ENCODE assay signal across 21 cellular contexts in the genomic region with DNA sequence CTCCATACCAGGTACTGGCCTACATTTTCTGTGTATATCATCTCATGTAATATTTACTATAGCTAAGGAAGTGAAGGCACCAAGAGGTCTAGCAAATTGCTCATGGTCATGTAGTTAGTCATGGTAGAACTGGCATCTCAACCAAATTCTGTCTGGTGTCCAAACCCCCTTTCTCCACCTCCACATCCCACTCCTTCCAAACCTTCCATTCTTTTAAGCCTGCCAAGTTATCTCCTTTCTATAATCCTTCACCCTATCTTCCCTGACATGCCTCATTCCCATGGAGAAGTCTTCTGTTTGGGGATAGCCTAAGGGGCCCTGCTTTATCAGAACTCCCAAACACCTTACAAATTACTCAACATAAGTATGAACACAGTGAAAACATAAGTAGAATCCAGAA.
DNase-seq lines count a peak whose midpoint lies in the region; ATAC-seq and TF ChIP-seq lines count a peak whose summit lies in the region.
"Had no signal": no experiment of that assay in that cellular context is flagged by ENCODE, and none has a peak within 500 bp of the region (broad histone marks: within the 10 kb centered on the region; RNA-seq: fewer than 3 reads in every experiment).

No MANE protein-coding gene starts in this region.

- peak overlapping the region; percentile 80 for H3K14ac ChIP-seq in IMR-90 (replicated peaks; ENCODE audit: low read depth, low read length)

- H3K56ac ChIP-seq in IMR-90 (ENCODE audit: extremely low read depth, insufficient read depth, low read length) = 0 out of 2 replicates have a peak overlapping the region, but pooled peaks have one; percentile 24

- CTCF ChIA-PET in SK-N-SH (lab: Yijun Ruan, JAX) = no interaction called here
- CTCF ChIA-PET in IMR-90 (lab: Yijun Ruan, JAX) = interaction anchor here (1.0 kb wide), 1 partner anchor 26 kb away, joined by 3 read pairs; no protein-coding TSS in a partner anchor
- CTCF ChIA-PET in Panc1 (lab: Charles Lee) = no interaction called here

- no peak overlapping the region for H2AK9ac ChIP-seq in IMR-90 (replicated peaks; ENCODE audit: low read depth, low read length, poor library complexity)

- intact Hi-C loops in IMR-90 (cut with micrococcal nuclease) = no loop called here
- intact Hi-C loops in Panc1 (cut with micrococcal nuclease; ENCODE audit: unreplicated experiment) = no loop called here
- intact Hi-C loops in left lung (cut with DNase I) = no loop called here

- in situ Hi-C loops in IMR-90 (cut with MboI; ENCODE audit: low sequenced_read_pairs) = no loop called here
- in situ Hi-C loops in Panc1 (cut with HindIII; ENCODE audit: low pct_unique_long_range_greater_than_20kb, low sequenced_read_pairs) = no loop called here

- no peak overlapping the region for H3K27ac Mint-ChIP-seq in stimulated activated naive CD8-positive, alpha-beta T cell treated with anti-CD3 and anti-CD28 coated beads, Interleukin-15, amount 100 ng/mL, for 72 hours
- H3K27ac Mint-ChIP-seq: CD14-positive monocyte; CD4-positive, alpha-beta T cell; CD8-positive, alpha-beta memory T cell had no signal

- peak overlapping the region; percentile 90; the same call in 1 of the 2 replicates for H2BK20ac ChIP-seq in IMR-90 (ENCODE audit: low read depth, low read length)

- no peaks in the 10 kb centered on the region for H3K4me1 Mint-ChIP-seq in stimulated activated naive CD8-positive, alpha-beta T cell treated with anti-CD3 and anti-CD28 coated beads, Interleukin-15, amount 100 ng/mL, for 72 hours
- H3K4me1 Mint-ChIP-seq: CD14-positive monocyte; CD8-positive, alpha-beta memory T cell had no signal

- no TSS peak for BruUV-seq in IMR-90 (replicated peaks; lab: Mats Ljungman, UMichigan)
- BruUV-seq in Panc1 (replicated peaks; lab: Mats Ljungman, UMichigan) = no TSS peak

- H3K9me3 Mint-ChIP-seq in stimulated activated naive CD8-positive, alpha-beta T cell treated with anti-CD3 and anti-CD28 coated beads, Interleukin-15, amount 100 ng/mL, for 72 hours = no peaks in the 10 kb centered on the region
- H3K9me3 Mint-ChIP-seq: CD4-positive, alpha-beta T cell had no signal

- H3K9me2 ChIP-seq in SK-N-SH = no peaks in the 10 kb centered on the region

- no peak for ATAC-seq in SK-N-SH treated with all-trans-retinoic acid at 6 μM for 48 hours
- ATAC-seq in IMR-90 (ENCODE audit: low read depth) = no peak
- no peak for ATAC-seq in Panc1
- ATAC-seq in stimulated activated naive CD8-positive, alpha-beta T cell treated with anti-CD3 and anti-CD28 coated beads, Interleukin-15, amount 100 ng/mL, for 72 hours = no peak
- ATAC-seq in left lung = no peak

- TF ChIP-seq CTCF in SK-N-SH (IDR thresholded peaks at IDR 0.05) = no peak
- no peak for TF ChIP-seq CTCF in IMR-90 (conservative IDR thresholded peaks at IDR 0.05; ENCODE audit: low read depth, low read length)
- no peak for TF ChIP-seq CTCF in Panc1 (IDR thresholded peaks at IDR 0.05)
- no peak for TF ChIP-seq CTCF in osteoblast (IDR thresholded peaks at IDR 0.05; ENCODE audit: extremely low read depth, low read depth, low read length)
- TF ChIP-seq CTCF in left lung (IDR thresholded peaks at IDR 0.05) = no peak

- H3K27ac ChIP-seq in SK-N-SH (ENCODE audit: low read depth in 2 of 2, low read length in 1 of 2) (peak overlapping the region in 1 of 2 experiments; percentile 100; a peak in 2 of 4 replicates), IMR-90 (ENCODE audit: insufficient read depth, low read length) (no peak overlapping the region), Panc1 (ENCODE audit: low read length) (peak overlapping the region; percentile 36; the same call in 1 of the 2 replicates), osteoblast (ENCODE audit: low read depth, low read length) (peak overlapping the region; percentile 43), left lung (no peak overlapping the region)
- H3K27ac ChIP-seq: 22Rv1; BLaER1 treated with 17β-estradiol and CSF1 and Interleukin-3, amounts not matched to agents 10 nM and 100 nM had no signal

- H3K27me3 Mint-ChIP-seq in stimulated activated naive CD8-positive, alpha-beta T cell treated with anti-CD3 and anti-CD28 coated beads, Interleukin-15, amount 100 ng/mL, for 72 hours = peaks cover 16% of the 10 kb centered on the region

- TF ChIP-seq POLR2A in IMR-90 (IDR thresholded peaks at IDR 0.05; ENCODE audit: low read depth, low read length) = no peak

- POLR2A ChIA-PET in SK-N-SH (lab: Yijun Ruan, JAX) = no interaction called here
- POLR2A ChIA-PET in IMR-90 (lab: Charles Lee; ENCODE audit: unreplicated experiment) = no interaction called here
- POLR2A ChIA-PET in Panc1 (lab: Charles Lee) = no interaction called here

- H3K79me1 ChIP-seq in IMR-90 (ENCODE audit: low read depth in 1 of 2, low read length in 2 of 2) = peaks cover 0 to 18% of the 10 kb centered on the region in 2 experiments; a peak in 2 of 4 replicates

- peak overlapping the region; percentile 70; the same call in 1 of the 2 replicates for H4K5ac ChIP-seq in IMR-90 (ENCODE audit: low read depth, low read length)

- peaks cover 11% of the 10 kb centered on the region for H3K9me1 ChIP-seq in IMR-90 (ENCODE audit: insufficient read depth, low read length)

- peak overlapping the region; percentile 71; the same call in 1 of the 2 replicates for H3K4ac ChIP-seq in IMR-90 (ENCODE audit: low read depth, low read length)

- peak overlapping the region; percentile 29; the same call in 1 of the 2 replicates for H3K23ac ChIP-seq in IMR-90 (ENCODE audit: low read depth, low read length)

- peak overlapping the region; percentile 48 to 49; a peak in 3 of 4 replicates for H4K8ac ChIP-seq in IMR-90 (ENCODE audit: low read depth in 2 of 2, low read length in 2 of 2)

- H3K9me3 ChIP-seq in SK-N-SH = no peaks in the 10 kb centered on the region
- peaks cover 4% of the 10 kb centered on the region for H3K9me3 ChIP-seq in IMR-90 (ENCODE audit: control insufficient read depth, insufficient read depth, low read length)
- peaks cover 16% of the 10 kb centered on the region; the same call in 1 of the 2 replicates for H3K9me3 ChIP-seq in Panc1 (ENCODE audit: control insufficient read depth, insufficient read depth, low read depth, low read length)
- no peaks in the 10 kb centered on the region for H3K9me3 ChIP-seq in osteoblast (ENCODE audit: low read depth, low read length)
- no peaks in the 10 kb centered on the region for H3K9me3 ChIP-seq in left lung
- H3K9me3 ChIP-seq: BE2C; BLaER1 treated with 17β-estradiol and CSF1 and Interleukin-3, amounts not matched to agents 10 nM and 100 nM had no signal

- H3K36me3 ChIP-seq in SK-N-SH (replicated peaks in 1 of 2; ENCODE audit: control insufficient read depth in 1 of 2, insufficient read depth in 2 of 2, low read length in 1 of 2) (peaks cover 11 to 65% of the 10 kb centered on the region in 2 experiments), IMR-90 (ENCODE audit: control insufficient read depth, insufficient read depth, low read length) (no peaks in the 10 kb centered on the region), Panc1 (ENCODE audit: control insufficient read depth, insufficient read depth, low read length) (no peaks in the 10 kb centered on the region), osteoblast (ENCODE audit: insufficient read depth, low read length) (no peaks in the 10 kb centered on the region), left lung (no peaks in the 10 kb centered on the region)
- H3K36me3 ChIP-seq: BE2C; BLaER1 treated with 17β-estradiol and CSF1 and Interleukin-3, amounts not matched to agents 10 nM and 100 nM had no signal

- peak overlapping the region; percentile 81 for H2AK5ac ChIP-seq in IMR-90 (ENCODE audit: low read depth, low read length)

- H3K9ac ChIP-seq in SK-N-SH = 0 out of 2 replicates have a peak overlapping the region, but pooled peaks have one; percentile 2
- H3K9ac ChIP-seq in IMR-90 (ENCODE audit: low read depth, low read length) = no peak overlapping the region
- H3K9ac ChIP-seq: BLaER1 treated with 17β-estradiol and CSF1 and Interleukin-3, amounts not matched to agents 10 nM and 100 nM had no signal

- dilution Hi-C loops in IMR-90 (cut with HindIII; ENCODE audit: low sequenced_read_pairs, unreplicated experiment) = no loop called here

- H4K91ac ChIP-seq in IMR-90 (ENCODE audit: insufficient read depth, low read depth, low read length) = no peak overlapping the region

- H2AFZ ChIP-seq in SK-N-SH (ENCODE audit: low read depth) (no peak overlapping the region), IMR-90 (replicated peaks; ENCODE audit: low read length, poor library complexity) (no peak overlapping the region), osteoblast (ENCODE audit: low read length) (no peak overlapping the region)

- no peak overlapping the region for H3K4me3 Mint-ChIP-seq in stimulated activated naive CD8-positive, alpha-beta T cell treated with anti-CD3 and anti-CD28 coated beads, Interleukin-15, amount 100 ng/mL, for 72 hours
- H3K4me3 Mint-ChIP-seq: CD14-positive monocyte; CD4-positive, alpha-beta T cell; CD8-positive, alpha-beta memory T cell had no signal

- peak overlapping the region; percentile 64; the same call in 1 of the 2 replicates for H3K18ac ChIP-seq in IMR-90 (ENCODE audit: low read depth, low read length)

- H3K27me3 ChIP-seq in SK-N-SH (ENCODE audit: insufficient read depth) (no peaks in the 10 kb centered on the region), IMR-90 (ENCODE audit: control insufficient read depth, insufficient read depth, low read length) (no peaks in the 10 kb centered on the region), Panc1 (ENCODE audit: control insufficient read depth, insufficient read depth, low read length) (no peaks in the 10 kb centered on the region), osteoblast (ENCODE audit: insufficient read depth, low read length) (no peaks in the 10 kb centered on the region), left lung (peaks cover 3 to 20% of the 10 kb centered on the region in 2 donors)
- H3K27me3 ChIP-seq: BE2C; BLaER1 treated with 17β-estradiol and CSF1 and Interleukin-3, amounts not matched to agents 10 nM and 100 nM had no signal

- peaks cover 0 to 36% of the 10 kb centered on the region in 2 experiments; a peak in 2 of 4 replicates for H3K4me1 ChIP-seq in SK-N-SH (ENCODE audit: control insufficient read depth in 1 of 2, insufficient read depth in 2 of 2, low read depth in 1 of 2, low read length in 1 of 2)
- peaks cover 14% of the 10 kb centered on the region for H3K4me1 ChIP-seq in IMR-90 (ENCODE audit: control insufficient read depth, insufficient read depth, low read length)
- peaks cover 28% of the 10 kb centered on the region for H3K4me1 ChIP-seq in Panc1 (ENCODE audit: control insufficient read depth, insufficient read depth, low read length)
- peaks cover 25% of the 10 kb centered on the region for H3K4me1 ChIP-seq in osteoblast (ENCODE audit: insufficient read depth, low read length)
- no peaks in the 10 kb centered on the region for H3K4me1 ChIP-seq in left lung
- H3K4me1 ChIP-seq: BE2C had no signal

- no peaks in the 10 kb centered on the region for H4K20me1 ChIP-seq in SK-N-SH (ENCODE audit: insufficient read depth)
- no peaks in the 10 kb centered on the region for H4K20me1 ChIP-seq in IMR-90 (ENCODE audit: insufficient read depth, low read length)
- H4K20me1 ChIP-seq in osteoblast (ENCODE audit: insufficient read depth, low read length) = no peaks in the 10 kb centered on the region
- H4K20me1 ChIP-seq: BLaER1 treated with 17β-estradiol and CSF1 and Interleukin-3, amounts not matched to agents 10 nM and 100 nM had no signal

- no peak for TF ChIP-seq RAD21 in SK-N-SH (IDR thresholded peaks at IDR 0.05; ENCODE audit: low read length)
- no peak for TF ChIP-seq RAD21 in IMR-90 (IDR thresholded peaks at IDR 0.05; ENCODE audit: low read length)

- H3K79me2 ChIP-seq in SK-N-SH (ENCODE audit: insufficient read depth) = peaks cover 83% of the 10 kb centered on the region
- no peaks in the 10 kb centered on the region for H3K79me2 ChIP-seq in osteoblast (ENCODE audit: insufficient read depth, low read length)

- no peak overlapping the region for H3K4me3 ChIP-seq in SK-N-SH (ENCODE audit: low read depth in 2 of 2, low read length in 1 of 2)
- no peak overlapping the region for H3K4me3 ChIP-seq in IMR-90 (ENCODE audit: insufficient read depth, low read depth, low read length)
- no peak overlapping the region for H3K4me3 ChIP-seq in Panc1 (ENCODE audit: low read depth in 2 of 2, low read length in 2 of 2)
- no peak overlapping the region for H3K4me3 ChIP-seq in osteoblast (ENCODE audit: insufficient read depth, low read length)
- H3K4me3 ChIP-seq in left lung = no peak overlapping the region
- H3K4me3 ChIP-seq: BLaER1 treated with 17β-estradiol and CSF1 and Interleukin-3, amounts not matched to agents 10 nM and 100 nM had no signal

- no peak overlapping the region for H3K4me2 ChIP-seq in SK-N-SH
- H3K4me2 ChIP-seq in IMR-90 (ENCODE audit: low read depth, low read length) = no peak overlapping the region
- no peak overlapping the region for H3K4me2 ChIP-seq in osteoblast (ENCODE audit: insufficient read depth, low read length)
- H3K4me2 ChIP-seq: BLaER1 treated with 17β-estradiol and CSF1 and Interleukin-3, amounts not matched to agents 10 nM and 100 nM had no signal

- peak overlapping the region; percentile 93 for H2BK15ac ChIP-seq in IMR-90 (ENCODE audit: low read depth, low read length)

- H2BK120ac ChIP-seq in IMR-90 (ENCODE audit: low read depth, low read length) = peak overlapping the region; percentile 87; the same call in 1 of the 2 replicates

- DNase-seq in SK-N-SH = no peak
- no peak for DNase-seq in IMR-90
- DNase-seq in Panc1 (ENCODE audit: low read depth, low spot score) = no peak
- DNase-seq in osteoblast (ENCODE audit: insufficient read length, low spot score, missing footprints) = no peak
- no peak for DNase-seq in NCI-H748 treated with DMSO at 0.1 percent for 48 hours (lab: John Stamatoyannopoulos, UW)
- DNase-seq in stimulated activated naive CD8-positive, alpha-beta T cell treated with anti-CD3 and anti-CD28 coated beads, Interleukin-15, amount 100 ng/mL, for 72 hours = no peak
- DNase-seq in left lung = no peak
- DNase-seq: ACHN; AML-193; BE2C; Calu3; CD4-positive, alpha-beta T cell; CD8-positive, alpha-beta memory T cell; DMS53; DMS79 treated with DMSO at 0.1 percent for 48 hours; H7; HCEC 1CT had no signal

- H2BK5ac ChIP-seq in IMR-90 (ENCODE audit: low read depth, low read length, poor library complexity, severe bottlenecking) = peak overlapping the region; percentile 52

- no peak for TF ChIP-seq EP300 in SK-N-SH (IDR thresholded peaks at IDR 0.05; ENCODE audit: borderline replicate concordance in 1 of 2, low read depth in 1 of 2, low read length in 1 of 2)

- H3F3A ChIP-seq in SK-N-SH (replicated peaks; ENCODE audit: insufficient read depth) = peaks cover 29% of the 10 kb centered on the region

Comparison
In these comparisons a context has a peak if more than half of its experiments do, and no peak if none do; other contexts are left out.
1. H3K27ac ChIP-seq: peak in Panc1 (single experiment) and osteoblast (single experiment); none in IMR-90 (single experiment) and left lung (0 of 2).